10 cellular contexts compared by ENCODE assay signal in genomic region chr3:48426401-48426909, GRCh38. TPM values are rescaled to one million over a fixed set of nuclear protein-coding genes. Genes with fewer than 3 reads are reported as not detected.
A peak's percentile ranks its signal among the peaks of the same experiment; 100 is the strongest.
DNase-seq lines count a peak whose midpoint lies in the region; ATAC-seq and TF ChIP-seq lines count a peak whose summit lies in the region.
"Had no signal": no experiment of that assay in that cellular context is flagged by ENCODE, and none has a peak within 500 bp of the region (broad histone marks: within the 10 kb centered on the region; RNA-seq: fewer than 3 reads in every experiment).

No MANE protein-coding gene starts in this region.

- no peaks in the 10 kb centered on the region for H3K27me3 Mint-ChIP-seq in nephron progenitor cell (ENCODE audit: low read depth, poor library complexity)

- no peaks in the 10 kb centered on the region for H3K9me3 Mint-ChIP-seq in nephron progenitor cell

- H3K27ac Mint-ChIP-seq in nephron progenitor cell: no peak overlapping the region

- no peak for TF ChIP-seq POLR2A in transverse colon (IDR thresholded peaks at IDR 0.05)

- no peaks in the 10 kb centered on the region for H3K36me3 ChIP-seq in transverse colon

- H3K36me3 Mint-ChIP-seq in nephron progenitor cell (ENCODE audit: low read depth): peaks cover 5% of the 10 kb centered on the region

- no peaks in the 10 kb centered on the region for H3K9me3 ChIP-seq in transverse colon

- TF ChIP-seq CTCF in nephron progenitor cell (IDR thresholded peaks at IDR 0.05): no peak
- no peak for TF ChIP-seq CTCF in transverse colon (IDR thresholded peaks at IDR 0.05)
- TF ChIP-seq CTCF in GM13977 (IDR thresholded peaks at IDR 0.05; ENCODE audit: extremely low read depth, insufficient read depth, missing control alignments): no peak

- H3K4me1 Mint-ChIP-seq in nephron progenitor cell: peaks cover 62% of the 10 kb centered on the region

- peak overlapping the region; percentile 90 to 97 (median 92) for H3K27ac ChIP-seq in transverse colon

- 53% methylated on average over 11 of the region's 11 CpGs; no CpG with 5 or more reads in 1 of the 2 donors for WGBS in transverse colon (ENCODE audit: low coverage in 1 of 2), 2 donors

- DNase-seq in astrocyte of the hippocampus (ENCODE audit: low read depth, low spot score) (peak; percentile 45), Right ventricle myocardium superior (peak; percentile 64), nephron progenitor cell (no peak), transverse colon (no peak), GM13977 (ENCODE audit: low spot score) (no peak)
- DNase-seq: amniotic stem cell, NCI-H345 had no signal

- H3K4me3 Mint-ChIP-seq in nephron progenitor cell: peak overlapping the region; percentile 46

- peak overlapping the region in 2 of 4 donors; percentile 5 to 83 for H3K4me3 ChIP-seq in transverse colon

- H3K4me1 ChIP-seq in transverse colon: peaks cover 31 to 47% (median 43%) of the 10 kb centered on the region in 4 donors

- ATAC-seq in Right ventricle myocardium superior (ENCODE audit: poor library complexity) (peak; percentile 58), GM21737 (IDR thresholded peaks at IDR 0.05; ENCODE audit: unreplicated experiment) (no peak), HG03025 (IDR thresholded peaks at IDR 0.05; ENCODE audit: low FRiP score, unreplicated experiment) (no peak)

- no peaks in the 10 kb centered on the region for H3K27me3 ChIP-seq in transverse colon

- TF ChIP-seq EP300 in transverse colon (IDR thresholded peaks at IDR 0.05; ENCODE audit: low read depth): no peak

- intact Hi-C loops in Right ventricle myocardium superior (cut with DNase I) (no loop called here), transverse colon (cut with DNase I; ENCODE audit: low total_unique reads) (no loop called here)

- in situ Hi-C loops in transverse colon (cut with MboI; ENCODE audit: low pct_ligation_motif_present in 1 of 4, low pct_unique_long_range_greater_than_20kb in 1 of 4, low sequenced_read_pairs in 3 of 4): no loop called here
- in situ Hi-C loops in GM13977 (cut with MboI; ENCODE audit: low pct_unique_long_range_greater_than_20kb, low sequenced_read_pairs, unreplicated experiment): no loop called here

RNA-seq across cellular contexts. Expression of gene PLXNB1, which starts 3.4 kb away (rescaled TPM):
- total RNA-seq in Right ventricle myocardium superior: 51.3 TPM
- 100 to 1,000 TPM; 129 to 530 (median 245) TPM for total RNA-seq in transverse colon

RNA-seq across cellular contexts. Expression of gene CCDC51, which starts 13.5 kb away (rescaled TPM):
- total RNA-seq in Right ventricle myocardium superior: 11.9 TPM
- total RNA-seq in transverse colon: 10 to 100 TPM in 2 of 4 donors, 1 to 10 TPM in 2; 2.8 to 14.1 (median 8.2) TPM

RNA-seq across cellular contexts. Expression of gene TMA7, which starts 13.6 kb away (rescaled TPM):
- total RNA-seq in Right ventricle myocardium superior (237 TPM), transverse colon (100 to 1,000 TPM; 115 to 279 (median 192) TPM)

RNA-seq across cellular contexts. Expression of gene ATRIP, which starts 20.1 kb away (rescaled TPM):
- total RNA-seq in Right ventricle myocardium superior: 3.2 TPM
- 1 to 10 TPM; 1.8 to 4.4 (median 2.9) TPM for total RNA-seq in transverse colon

RNA-seq across cellular contexts. Expression of gene FBXW12, which starts 54.4 kb away (rescaled TPM):
- total RNA-seq in Right ventricle myocardium superior (not detected), transverse colon (not detected)
- total RNA-seq: glomerular endothelial cell had no signal

Comparison
In these comparisons a context has a peak if more than half of its experiments do, and no peak if none do; other contexts are left out.
1. DNase-seq: peak in astrocyte of the hippocampus (single experiment) and Right ventricle myocardium superior (single experiment); none in nephron progenitor cell (single experiment), transverse colon (single experiment) and GM13977 (single experiment).